In genomic region chr21:42219606-42220137, GRCh38 we compare ENCODE assay signal across 8 cellular contexts. TPM values are rescaled to one million over a fixed set of nuclear protein-coding genes. Genes with fewer than 3 reads are reported as not detected.
DNase-seq lines count a peak whose midpoint lies in the region; ATAC-seq and TF ChIP-seq lines count a peak whose summit lies in the region.

No MANE protein-coding gene starts in this region.

- H3F3A ChIP-seq in SU-DHL-6 (ENCODE audit: insufficient read depth), result no peaks in the 10 kb centered on the region

- no peaks in the 10 kb centered on the region for H3K9me2 ChIP-seq in SU-DHL-6 (replicated peaks; ENCODE audit: insufficient read depth, low read length)

- no peaks in the 10 kb centered on the region for H3K36me3 ChIP-seq in BLaER1
- no peaks in the 10 kb centered on the region for H3K36me3 ChIP-seq in SU-DHL-6 (ENCODE audit: low read length)
- no peaks in the 10 kb centered on the region for H3K36me3 ChIP-seq in endocrine pancreas (ENCODE audit: control insufficient read depth, insufficient read depth, low read length)
- H3K36me3 ChIP-seq in mucosa of stomach (ENCODE audit: control insufficient read depth, insufficient read depth, low read length), result no peaks in the 10 kb centered on the region

- H3K9ac ChIP-seq in BLaER1 (peak overlapping the region; percentile 90), SU-DHL-6 (ENCODE audit: low read length) (no peak overlapping the region), endocrine pancreas (ENCODE audit: control insufficient read depth, insufficient read depth, low read length) (peak overlapping the region; percentile 68), mucosa of stomach (ENCODE audit: low read length) (peak overlapping the region; percentile 77)

- H3K4me2 ChIP-seq in BLaER1 (peak overlapping the region; percentile 93), SU-DHL-6 (ENCODE audit: low read depth, low read length, poor library complexity, severe bottlenecking) (peak overlapping the region; percentile 48)

- H3K27me3 ChIP-seq in BLaER1, result peaks cover 10% of the 10 kb centered on the region; the same call in 1 of the 2 replicates
- H3K27me3 ChIP-seq in SU-DHL-6 (ENCODE audit: low read length), result no peaks in the 10 kb centered on the region
- H3K27me3 ChIP-seq in endocrine pancreas (ENCODE audit: control insufficient read depth, insufficient read depth, low read length), result no peaks in the 10 kb centered on the region
- H3K27me3 ChIP-seq in mucosa of stomach (ENCODE audit: control insufficient read depth, insufficient read depth, low read length), result peaks cover 5% of the 10 kb centered on the region

- H4K20me1 ChIP-seq in BLaER1 (peaks cover 27% of the 10 kb centered on the region; the same call in 1 of the 2 replicates), SU-DHL-6 (ENCODE audit: low read depth, low read length) (no peaks in the 10 kb centered on the region)

- no peak for DNase-seq in A172 (ENCODE audit: low spot score)
- DNase-seq in NCI-H524 treated with DMSO at 0.1 percent for 48 hours (lab: John Stamatoyannopoulos, UW), result no peak
- no peak for DNase-seq in central memory CD4-positive, alpha-beta T cell

- peak; percentile 32 for ATAC-seq in GM19395 (IDR thresholded peaks at IDR 0.05; ENCODE audit: unreplicated experiment)

- H2AFZ ChIP-seq in SU-DHL-6 (ENCODE audit: low read depth, low read length, severe bottlenecking), result no peak overlapping the region

- H3K4me3 ChIP-seq in BLaER1, result peak overlapping the region; percentile 91
- H3K4me3 ChIP-seq in SU-DHL-6 (ENCODE audit: insufficient read depth, low read length, poor library complexity, severe bottlenecking), result no peak overlapping the region
- H3K4me3 ChIP-seq in endocrine pancreas (ENCODE audit: control insufficient read depth, insufficient read depth, low read length), result peak overlapping the region; percentile 55
- H3K4me3 ChIP-seq in mucosa of stomach (ENCODE audit: low read length), result peak overlapping the region; percentile 18

- H3K79me2 ChIP-seq in SU-DHL-6 (ENCODE audit: insufficient read depth, low read length), result no peaks in the 10 kb centered on the region

- H3K4me1 ChIP-seq in BLaER1, result peaks cover 44% of the 10 kb centered on the region
- H3K4me1 ChIP-seq in endocrine pancreas (ENCODE audit: control insufficient read depth, insufficient read depth, low read length), result no peaks in the 10 kb centered on the region
- peaks cover 10% of the 10 kb centered on the region for H3K4me1 ChIP-seq in mucosa of stomach (ENCODE audit: control insufficient read depth, insufficient read depth, low read length)

- no peak for TF ChIP-seq CTCF in SU-DHL-6 (IDR thresholded peaks at IDR 0.05; ENCODE audit: insufficient read depth, low read length, poor library complexity, severe bottlenecking)

- H3K27ac ChIP-seq in BLaER1 (peak overlapping the region; percentile 90), SU-DHL-6 (ENCODE audit: low read depth, low read length) (no peak overlapping the region)

- H3K9me3 ChIP-seq in BLaER1, result peaks cover 24% of the 10 kb centered on the region
- no peaks in the 10 kb centered on the region; the same call in 1 of the 2 replicates for H3K9me3 ChIP-seq in SU-DHL-6 (ENCODE audit: insufficient read depth, low read length)
- no peaks in the 10 kb centered on the region for H3K9me3 ChIP-seq in endocrine pancreas (ENCODE audit: control insufficient read depth, low read length)
- no peaks in the 10 kb centered on the region for H3K9me3 ChIP-seq in mucosa of stomach (ENCODE audit: control insufficient read depth, low read length)

RNA-seq across cellular contexts. Expression of gene ABCG1, which starts 0.7 kb away (rescaled TPM):
- total RNA-seq in A172 (2014; rRNA removed; shearing (Covaris generic)), result 2.5 and 2.9 TPM in 2 replicates
